10 cellular contexts compared by ENCODE assay signal in the genomic region with DNA sequence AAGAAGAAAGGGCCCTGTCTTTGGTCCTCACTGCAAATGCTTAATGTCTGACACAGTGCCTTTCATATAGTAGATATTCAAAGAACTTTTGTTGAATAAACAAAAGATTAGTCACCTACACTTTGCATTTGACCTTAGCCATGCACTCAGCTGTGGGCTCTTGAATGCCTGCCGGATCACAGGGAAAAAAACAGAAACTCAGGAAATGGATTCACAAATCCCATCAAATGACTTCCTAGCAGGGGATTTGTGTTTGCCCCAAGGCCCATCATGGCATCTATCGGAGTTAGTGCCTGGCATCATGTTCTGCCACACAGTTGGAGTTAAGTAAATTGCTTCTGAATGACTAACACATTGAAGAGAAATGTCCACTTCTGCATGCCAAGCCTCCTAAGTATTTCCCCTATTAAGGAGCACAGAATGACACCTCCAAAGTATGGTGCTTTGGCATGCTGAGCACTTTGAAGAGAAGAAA.
DNase-seq lines count a peak whose midpoint lies in the region; ATAC-seq and TF ChIP-seq lines count a peak whose summit lies in the region.
"Had no signal": no experiment of that assay in that cellular context is flagged by ENCODE, and none has a peak within 500 bp of the region (broad histone marks: within the 10 kb centered on the region; RNA-seq: fewer than 3 reads in every experiment).

No MANE protein-coding gene starts in this region.

- H3K4ac ChIP-seq in mesenchymal stem cell (ENCODE audit: low read depth in 1 of 2, low read length in 2 of 2): peak overlapping the region in 1 of 2 experiments; percentile 60

- H2BK5ac ChIP-seq in mesenchymal stem cell (ENCODE audit: low read depth, low read length, poor library complexity, severe bottlenecking): peak overlapping the region; percentile 12

- no peak overlapping the region for H3K23ac ChIP-seq in mesenchymal stem cell (ENCODE audit: low read length in 2 of 2)

- H3K27ac ChIP-seq in mesenchymal stem cell (ENCODE audit: low read length, poor library complexity, severe bottlenecking): peak overlapping the region; percentile 94

- peaks cover 1% of the 10 kb centered on the region for H3K79me1 ChIP-seq in mesenchymal stem cell (replicated peaks; ENCODE audit: low read length, poor library complexity, severe bottlenecking)

- H2BK12ac ChIP-seq in mesenchymal stem cell (ENCODE audit: low read length in 2 of 2): peak overlapping the region in 1 of 2 experiments; percentile 50

- TF ChIP-seq CTCF in AG10803 (conservative IDR thresholded peaks at IDR 0.05; ENCODE audit: low read length): no peak

- H3K4me1 ChIP-seq in mesenchymal stem cell (ENCODE audit: control insufficient read depth, insufficient read depth, low read depth, low read length): peaks cover 8% of the 10 kb centered on the region

- no peaks in the 10 kb centered on the region for H3K9me3 ChIP-seq in mesenchymal stem cell (ENCODE audit: control insufficient read depth, low read length)

- peak overlapping the region in 1 of 2 experiments; percentile 66 for H3K18ac ChIP-seq in mesenchymal stem cell (ENCODE audit: low read depth in 1 of 2, low read length in 2 of 2)

- no peaks in the 10 kb centered on the region for H3K36me3 ChIP-seq in mesenchymal stem cell (ENCODE audit: control insufficient read depth in 1 of 2, insufficient read depth in 2 of 2, low read depth in 1 of 2, low read length in 2 of 2)

- H3K27me3 ChIP-seq in mesenchymal stem cell (ENCODE audit: control insufficient read depth in 1 of 2, insufficient read depth in 1 of 2, low read length in 2 of 2): no peaks in the 10 kb centered on the region

- H3K14ac ChIP-seq in mesenchymal stem cell (ENCODE audit: low read length in 2 of 2): no peak overlapping the region

- H2BK15ac ChIP-seq in mesenchymal stem cell (ENCODE audit: low read depth, poor library complexity, severe bottlenecking): no peak overlapping the region

- no peak overlapping the region for H2AFZ ChIP-seq in mesenchymal stem cell (ENCODE audit: low read depth, low read length)

- WGBS in mesenchymal stem cell: 0% methylated on average over 2 of the region's 2 CpGs

- H3K4me3 ChIP-seq in AG10803 (ENCODE audit: low read length) (no peak overlapping the region), mesenchymal stem cell (ENCODE audit: insufficient read depth in 1 of 2, low read depth in 1 of 2, low read length in 2 of 2) (peak overlapping the region in 1 of 2 experiments; percentile 1)

- ATAC-seq in GM21717 (IDR thresholded peaks at IDR 0.05; ENCODE audit: unreplicated experiment): no peak

- DNase-seq in AG10803 (ENCODE audit: low read depth): peak; percentile 75
- peak; percentile 100 for DNase-seq in M059J (ENCODE audit: low read depth)
- DNase-seq in dermis microvascular lymphatic vessel endothelial cell (ENCODE audit: low read depth in 2 of 2): peak; percentile 83 to 96
- peak; percentile 89 for DNase-seq in mesenchymal stem cell
- no peak for DNase-seq in NCI-H2081 treated with DMSO at 0.1 percent for 48 hours (lab: John Stamatoyannopoulos, UW)
- no peak for DNase-seq in posterior vena cava (ENCODE audit: low spot score)
- no peak for DNase-seq in pons (ENCODE audit: low spot score)
- DNase-seq: activated T-cell treated with anti-CD3 and anti-CD28 coated beads, Interleukin-2, amount 50 U/mL, for 48 hours; DMS79 treated with DMSO at 0.1 percent for 48 hours had no signal

- intact Hi-C loops in posterior vena cava (cut with DNase I): loop anchor here (10.0 kb wide), 2 partner anchors 50 to 130 kb away; no protein-coding TSS in a partner anchor

- H2AK5ac ChIP-seq in mesenchymal stem cell (ENCODE audit: low read length, severe bottlenecking): peak overlapping the region; percentile 27

- no peak overlapping the region for H4K91ac ChIP-seq in mesenchymal stem cell (ENCODE audit: low read length)

- H3K9ac ChIP-seq in mesenchymal stem cell (ENCODE audit: low read length): peak overlapping the region; percentile 45

- H4K8ac ChIP-seq in mesenchymal stem cell (ENCODE audit: low read length): peak overlapping the region; percentile 72

- no peak overlapping the region for H2BK120ac ChIP-seq in mesenchymal stem cell (ENCODE audit: low read depth, low read length)

- H3K4me2 ChIP-seq in mesenchymal stem cell (ENCODE audit: low read length, poor library complexity, severe bottlenecking): no peak overlapping the region

Comparison
In these comparisons a context has a peak if more than half of its experiments do, and no peak if none do; other contexts are left out.
1. DNase-seq: peak in AG10803 (single experiment), M059J (single experiment), dermis microvascular lymphatic vessel endothelial cell (2 of 2) and mesenchymal stem cell (single experiment); none in NCI-H2081 treated with DMSO at 0.1 percent for 48 hours (single experiment), posterior vena cava (single experiment) and pons (single experiment).